Comparison of ENCODE assay signal across 14 cellular contexts in genomic region chr18:29418136-29418535, GRCh38.
DNase-seq lines count a peak whose midpoint lies in the region; ATAC-seq and TF ChIP-seq lines count a peak whose summit lies in the region.
"Had no signal": no experiment of that assay in that cellular context is flagged by ENCODE, and none has a peak within 500 bp of the region (broad histone marks: within the 10 kb centered on the region; RNA-seq: fewer than 3 reads in every experiment).

No MANE protein-coding gene starts in this region.

- ATAC-seq in GM21423 (IDR thresholded peaks at IDR 0.05; ENCODE audit: unreplicated experiment): no peak

- no peaks in the 10 kb centered on the region for H3K36me3 Mint-ChIP-seq in CD14-positive monocyte

- DNase-seq in GM04504 (ENCODE audit: low read depth) (peak; percentile 9), amniotic epithelial cell (ENCODE audit: low read depth) (peak; percentile 95), fibroblast of the conjunctiva (ENCODE audit: low read depth) (peak; percentile 2), stromal cell of bone marrow (ENCODE audit: low read depth) (peak; percentile 63), cerebellum (ENCODE audit: low spot score) (no peak), CD14-positive monocyte (ENCODE audit: low spot score) (no peak)
- DNase-seq: activated CD4-positive, CD25-positive, alpha-beta regulatory T cell; activated effector memory CD4-positive, alpha-beta T cell treated with Interleukin-2 at 50 U/mL for 16 hours; aorta; Caco-2; NCI-H82; small intestine; stimulated activated naive CD4-positive, alpha-beta T cell had no signal

- no peak overlapping the region for H3K4me3 Mint-ChIP-seq in CD14-positive monocyte

- H3K27ac Mint-ChIP-seq in CD14-positive monocyte: no peak overlapping the region

- H3K4me1 Mint-ChIP-seq in CD14-positive monocyte: no peaks in the 10 kb centered on the region

- intact Hi-C loops in CD14-positive monocyte (cut with micrococcal nuclease): no loop called here

- peaks cover 2 to 27% (median 8%) of the 10 kb centered on the region in 7 donors for H3K9me3 Mint-ChIP-seq in CD14-positive monocyte

- TF ChIP-seq CTCF in CD14-positive monocyte (IDR thresholded peaks at IDR 0.05): no peak

- no peaks in the 10 kb centered on the region for H3K27me3 Mint-ChIP-seq in CD14-positive monocyte (ENCODE audit: low read depth in 3 of 3)

Comparison
In these comparisons a context has a peak if more than half of its experiments do, and no peak if none do; other contexts are left out.
1. DNase-seq: peak in GM04504 (single experiment), amniotic epithelial cell (single experiment), fibroblast of the conjunctiva (single experiment) and stromal cell of bone marrow (single experiment); none in cerebellum (single experiment) and CD14-positive monocyte (single experiment).